Comparison of ENCODE assay signal across 10 cellular contexts in genomic region chr14:74841230-74842207, GRCh38. TPM values are rescaled to one million over a fixed set of nuclear protein-coding genes. Genes with fewer than 3 reads are reported as not detected.
DNase-seq lines count a peak whose midpoint lies in the region; ATAC-seq and TF ChIP-seq lines count a peak whose summit lies in the region.
"Had no signal": no experiment of that assay in that cellular context is flagged by ENCODE, and none has a peak within 500 bp of the region (broad histone marks: within the 10 kb centered on the region; RNA-seq: fewer than 3 reads in every experiment).

No MANE protein-coding gene starts in this region.

- no peak overlapping the region for H3K9ac ChIP-seq in mammary epithelial cell (ENCODE audit: insufficient read depth, low read length)

- peaks cover 12% of the 10 kb centered on the region for H3K4me1 ChIP-seq in mammary epithelial cell (ENCODE audit: insufficient read depth, low read length)

- ATAC-seq in GM18511 (IDR thresholded peaks at IDR 0.05; ENCODE audit: unreplicated experiment) = peak; percentile 83
- peak; percentile 76 for ATAC-seq in GM21717 (IDR thresholded peaks at IDR 0.05; ENCODE audit: unreplicated experiment)
- ATAC-seq in effector memory CD8-positive, alpha-beta T cell (replicated peaks) = peak; percentile 69
- ATAC-seq in left ventricle myocardium superior = no peak

- in situ Hi-C loops in mammary epithelial cell (cut with MboI; ENCODE audit: low sequenced_read_pairs in 2 of 2) = no loop called here

- no peaks in the 10 kb centered on the region for H3K9me3 Mint-ChIP-seq in IgD-negative memory B cell
- H3K9me3 Mint-ChIP-seq in effector memory CD8-positive, alpha-beta T cell = no peaks in the 10 kb centered on the region
- H3K9me3 Mint-ChIP-seq: neural crest cell had no signal

- peak overlapping the region; percentile 66 to 95 (median 90) for H3K27ac Mint-ChIP-seq in IgD-negative memory B cell
- peak overlapping the region; percentile 76 to 97 for H3K27ac Mint-ChIP-seq in effector memory CD8-positive, alpha-beta T cell

- H3K27ac ChIP-seq in mammary epithelial cell (ENCODE audit: insufficient read depth, low read depth, low read length) = no peak overlapping the region
- H3K27ac ChIP-seq: SK-N-MC had no signal

- peaks cover 6% of the 10 kb centered on the region for H3K36me3 ChIP-seq in mammary epithelial cell (ENCODE audit: insufficient read depth, low read length)

- H2AFZ ChIP-seq in mammary epithelial cell (ENCODE audit: low read depth, low read length) = no peak overlapping the region

- no peaks in the 10 kb centered on the region for H3K9me3 ChIP-seq in mammary epithelial cell (replicated peaks; ENCODE audit: insufficient read depth, low read length)

- no peaks in the 10 kb centered on the region for H3K27me3 ChIP-seq in mammary epithelial cell (ENCODE audit: insufficient read depth, low read length)

- DNase-seq in effector memory CD8-positive, alpha-beta T cell = peak in 1 of 3 experiments; percentile 3
- DNase-seq in H4 (ENCODE audit: low spot score) (no peak), mucosa of gallbladder (ENCODE audit: low spot score) (no peak), left ventricle myocardium superior (no peak), mammary epithelial cell (no peak)

- WGBS in mammary epithelial cell (ENCODE audit: low coverage, missing lambda C conversion rate) = 99% methylated on average over 4 of the region's 4 CpGs

- H3K79me2 ChIP-seq in mammary epithelial cell (ENCODE audit: insufficient read depth, low read length) = no peaks in the 10 kb centered on the region

- H3K4me1 Mint-ChIP-seq in IgD-negative memory B cell = peaks cover 47 to 50% (median 49%) of the 10 kb centered on the region in 3 donors
- H3K4me1 Mint-ChIP-seq in effector memory CD8-positive, alpha-beta T cell (ENCODE audit: low read depth in 2 of 2) = peaks cover 25 to 38% of the 10 kb centered on the region in 2 donors
- H3K4me1 Mint-ChIP-seq: neural crest cell had no signal

- dilution Hi-C loops in mammary epithelial cell (cut with HindIII; ENCODE audit: low sequenced_read_pairs) = no loop called here

- no peaks in the 10 kb centered on the region for H4K20me1 ChIP-seq in mammary epithelial cell (ENCODE audit: insufficient read depth, low read length)

- no peak overlapping the region for H3K4me2 ChIP-seq in mammary epithelial cell (ENCODE audit: insufficient read depth, low read depth, low read length)

- no peaks in the 10 kb centered on the region for H3K36me3 Mint-ChIP-seq in IgD-negative memory B cell
- H3K36me3 Mint-ChIP-seq in effector memory CD8-positive, alpha-beta T cell (ENCODE audit: insufficient read depth) = no peaks in the 10 kb centered on the region

- intact Hi-C loops in left ventricle myocardium superior (cut with micrococcal nuclease) = no loop called here
- intact Hi-C loops in mammary epithelial cell (cut with micrococcal nuclease) = no loop called here

- no peak for TF ChIP-seq CTCF in mammary epithelial cell (conservative IDR thresholded peaks at IDR 0.05 in 1 of 2, IDR thresholded peaks at IDR 0.05 in 1 of 2; ENCODE audit: extremely low read depth in 1 of 2, insufficient read depth in 1 of 2, low read depth in 1 of 2, low read length in 2 of 2)

- CTCF ChIA-PET in mammary epithelial cell (lab: Charles Lee; ENCODE audit: low non-redundant PET) = no interaction called here

- no TSS peak for BruUV-seq in mammary epithelial cell (replicated peaks; lab: Mats Ljungman, UMichigan)

- H3K27me3 Mint-ChIP-seq in IgD-negative memory B cell = no peaks in the 10 kb centered on the region
- H3K27me3 Mint-ChIP-seq in effector memory CD8-positive, alpha-beta T cell = no peaks in the 10 kb centered on the region

- H3K4me3 Mint-ChIP-seq in IgD-negative memory B cell = peak overlapping the region; percentile 9 to 87 (median 58)
- H3K4me3 Mint-ChIP-seq in effector memory CD8-positive, alpha-beta T cell = peak overlapping the region; percentile 17 to 36
- H3K4me3 Mint-ChIP-seq: neural crest cell had no signal

- no peak overlapping the region for H3K4me3 ChIP-seq in mammary epithelial cell (replicated peaks in 1 of 3; ENCODE audit: insufficient read depth in 1 of 3, low read depth in 2 of 3, low read length in 3 of 3)
- H3K4me3 ChIP-seq: SK-N-MC had no signal

RNA-seq across cellular contexts. Expression of gene PROX2, which starts 34.4 kb away (rescaled TPM):
- polyA plus RNA-seq in IgD-negative memory B cell = not detected
- total RNA-seq in H4 (2014; rRNA removed; shearing (Covaris generic)) = not detected in 2 replicates
- 0.06 TPM for total RNA-seq in mucosa of gallbladder
- total RNA-seq in left ventricle myocardium superior = not detected
- not detected for total RNA-seq in mammary epithelial cell
- not detected for polyA plus RNA-seq in mammary epithelial cell
- polyA minus RNA-seq in mammary epithelial cell = not detected
- total RNA-seq: neural crest cell had no signal

RNA-seq across cellular contexts. Expression of gene DLST, which starts 40.2 kb away (rescaled TPM):
- polyA plus RNA-seq in IgD-negative memory B cell (10.3 TPM), mammary epithelial cell (151 TPM)
- 26.1 and 29.9 TPM in 2 replicates for total RNA-seq in H4 (2014; rRNA removed; shearing (Covaris generic))
- total RNA-seq in mucosa of gallbladder (95.6 TPM), left ventricle myocardium superior (241 TPM), mammary epithelial cell (100 to 1,000 TPM in 1 of 2 donors, 10 to 100 TPM in 1; 63.3 to 145 TPM)
- polyA minus RNA-seq in mammary epithelial cell = 162 TPM
